9 cellular contexts compared by ENCODE assay signal in the genomic region with DNA sequence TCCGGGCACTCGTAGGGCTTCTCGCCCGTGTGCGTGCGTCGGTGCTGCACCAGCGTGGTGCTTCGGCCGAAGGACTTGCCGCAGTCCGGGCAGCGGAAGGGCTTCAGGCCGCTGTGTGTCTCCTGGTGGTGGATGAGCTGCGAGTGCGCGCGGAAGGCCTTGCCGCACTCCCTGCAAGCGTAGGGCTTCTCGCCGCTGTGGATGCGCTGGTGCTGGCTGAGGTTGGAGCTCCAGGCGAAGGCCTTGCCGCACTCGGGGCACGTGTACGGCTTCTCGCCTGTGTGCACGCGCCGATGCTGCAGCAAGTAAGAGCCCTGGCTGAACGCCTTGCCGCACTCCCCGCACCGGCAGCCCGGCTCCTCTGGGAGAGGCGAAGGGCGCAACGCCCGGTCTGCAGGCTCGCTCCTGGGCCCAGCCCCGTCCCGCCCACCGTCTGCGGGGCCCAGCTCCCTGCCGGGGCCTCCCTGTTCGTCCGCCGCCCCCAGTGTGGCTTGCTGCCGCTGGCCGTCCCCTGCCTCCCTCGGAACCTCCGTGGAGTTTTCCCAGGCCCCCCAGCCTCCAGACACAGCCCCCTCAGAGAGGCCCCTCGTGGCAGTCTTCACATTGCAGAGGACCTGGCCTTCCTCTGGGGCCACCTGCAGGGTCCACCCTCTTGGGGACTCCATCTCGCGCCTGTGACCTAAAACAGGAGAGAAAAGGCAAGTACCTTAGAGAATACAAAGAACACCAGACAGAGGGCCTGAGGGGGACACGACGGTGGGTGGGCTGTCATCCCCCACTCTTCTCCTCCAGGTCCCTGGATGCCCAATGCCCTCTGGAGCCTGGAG.
DNase-seq lines count a peak whose midpoint lies in the region; ATAC-seq and TF ChIP-seq lines count a peak whose summit lies in the region.
"Had no signal": no experiment of that assay in that cellular context is flagged by ENCODE, and none has a peak within 500 bp of the region (broad histone marks: within the 10 kb centered on the region; RNA-seq: fewer than 3 reads in every experiment).

No MANE protein-coding gene starts in this region.

- peaks cover 5% of the 10 kb centered on the region for H3K4me1 Mint-ChIP-seq in T-helper 2 cell treated with Interferon-gamma antibody and Interleukin-4, amounts not matched to agents 5 μg/mL and 100 μg/mL, for 36 hours (ENCODE audit: low read depth)

- no peaks in the 10 kb centered on the region for H3K9me3 Mint-ChIP-seq in T-helper 2 cell treated with Interferon-gamma antibody and Interleukin-4, amounts not matched to agents 5 μg/mL and 100 μg/mL, for 36 hours

- no peaks in the 10 kb centered on the region for H3K9me3 ChIP-seq in WERI-Rb-1 (ENCODE audit: severe bottlenecking)

- no peak overlapping the region for H3K27ac ChIP-seq in WERI-Rb-1

- peak overlapping the region; percentile 38 for H3K4me3 Mint-ChIP-seq in T-helper 2 cell treated with Interferon-gamma antibody and Interleukin-4, amounts not matched to agents 5 μg/mL and 100 μg/mL, for 36 hours

- H3K27me3 ChIP-seq in WERI-Rb-1 (ENCODE audit: insufficient read depth, low read depth, severe bottlenecking), result no peaks in the 10 kb centered on the region

- ATAC-seq in HG03139 (IDR thresholded peaks at IDR 0.05; ENCODE audit: unreplicated experiment), result no peak
- ATAC-seq in HG02759 (IDR thresholded peaks at IDR 0.05; ENCODE audit: unreplicated experiment), result no peak

- peak; percentile 74 for DNase-seq in DMS53 (lab: John Stamatoyannopoulos, UW)
- DNase-seq in T-helper 2 cell treated with Interferon-gamma antibody and Interleukin-4, amounts not matched to agents 5 μg/mL and 100 μg/mL, for 36 hours (ENCODE audit: low spot score), result no peak
- peak; percentile 23 to 54 for DNase-seq in foreskin fibroblast
- DNase-seq in skeletal muscle cell (ENCODE audit: low read depth), result no peak
- DNase-seq in superior temporal gyrus (ENCODE audit: extremely low spot score), result no peak
- no peak for DNase-seq in WERI-Rb-1
- DNase-seq: NCI-H1048 had no signal

- H3K36me3 Mint-ChIP-seq in T-helper 2 cell treated with Interferon-gamma antibody and Interleukin-4, amounts not matched to agents 5 μg/mL and 100 μg/mL, for 36 hours (ENCODE audit: low read depth), result peaks cover 6% of the 10 kb centered on the region

- peaks cover 4% of the 10 kb centered on the region for H3K27me3 Mint-ChIP-seq in T-helper 2 cell treated with Interferon-gamma antibody and Interleukin-4, amounts not matched to agents 5 μg/mL and 100 μg/mL, for 36 hours (ENCODE audit: low read depth)

- peak overlapping the region; percentile 31 to 34 for H3K4me3 ChIP-seq in foreskin fibroblast (ENCODE audit: low read depth in 1 of 2, low read length in 2 of 2)
- peak overlapping the region; percentile 28 for H3K4me3 ChIP-seq in skeletal muscle cell (ENCODE audit: low read depth, low read length)
- H3K4me3 ChIP-seq in WERI-Rb-1 (ENCODE audit: low read depth, low read length), result no peak overlapping the region

- H3K36me3 ChIP-seq in WERI-Rb-1, result no peaks in the 10 kb centered on the region

- TF ChIP-seq CTCF in foreskin fibroblast (IDR thresholded peaks at IDR 0.05; ENCODE audit: low read depth, low read length) (no peak), WERI-Rb-1 (IDR thresholded peaks at IDR 0.05; ENCODE audit: low read depth, low read length) (no peak)

- no peak overlapping the region for H3K27ac Mint-ChIP-seq in T-helper 2 cell treated with Interferon-gamma antibody and Interleukin-4, amounts not matched to agents 5 μg/mL and 100 μg/mL, for 36 hours

Comparison
In these comparisons a context has a peak if more than half of its experiments do, and no peak if none do; other contexts are left out.
1. DNase-seq: peak in DMS53 (single experiment) and foreskin fibroblast (2 of 2); none in T-helper 2 cell treated with Interferon-gamma antibody and Interleukin-4, amounts not matched to agents 5 μg/mL and 100 μg/mL, for 36 hours (single experiment), skeletal muscle cell (single experiment), superior temporal gyrus (single experiment) and WERI-Rb-1 (single experiment).